In genomic region chr22:19723165-19723989, GRCh38 we compare ENCODE assay signal across 1 cellular context.
TF ChIP-seq lines count a peak whose summit lies in the region.

TSS of gene GP1BB (plus strand) at chr22:19723539. CDS start at chr22:19723570, 31 bp downstream.

TF ChIP-seq in K562, 482 proteins besides CTCF, POLR2A, EP300 and RAD21 (continued from another document and continues in another):
- TF ChIP-seq ERF (CRISPR knock-in tag; IDR thresholded peaks at IDR 0.05) (no peak), ZBTB5 (IDR thresholded peaks at IDR 0.05) (peak; percentile 6; the same call in 1 of the 2 replicates), RFX7 (CRISPR knock-in tag; IDR thresholded peaks at IDR 0.05) (peak; percentile 87; the same call in 1 of the 2 replicates), ZNF583 (CRISPR knock-in tag; IDR thresholded peaks at IDR 0.05) (no peak), ARID3A (IDR thresholded peaks at IDR 0.05; ENCODE audit: borderline replicate concordance, low read depth, low read length) (peak; percentile 93; the same call in 1 of the 2 replicates), ZNF316 (IDR thresholded peaks at IDR 0.05) (no peak), ZBTB2 (IDR thresholded peaks at IDR 0.05) (peak; percentile 96), BRF1 (IDR thresholded peaks at IDR 0.05; ENCODE audit: borderline replicate concordance, extremely low read depth, insufficient read length) (no peak), XRCC3 (IDR thresholded peaks at IDR 0.05) (no peak), HBP1 (CRISPR knock-in tag; IDR thresholded peaks at IDR 0.05) (no peak), SMARCE1 (IDR thresholded peaks at IDR 0.05) (no peak), ZNF41 (CRISPR knock-in tag; conservative IDR thresholded peaks at IDR 0.05) (no peak), ZC3H8 (IDR thresholded peaks at IDR 0.05) (peak; percentile 80), ATF6 (CRISPR knock-in tag; IDR thresholded peaks at IDR 0.05) (no peak), PHB (CRISPR knock-in tag; IDR thresholded peaks at IDR 0.05) (no peak), MEIS2 (IDR thresholded peaks at IDR 0.05; ENCODE audit: partially characterized antibody) (no peak), ZNF23 (CRISPR knock-in tag; IDR thresholded peaks at IDR 0.05) (no peak), NR2F6 (CRISPR knock-in tag; IDR thresholded peaks at IDR 0.05) (no peak), MBD1 (CRISPR knock-in tag; IDR thresholded peaks at IDR 0.05) (no peak), PHB2 (IDR thresholded peaks at IDR 0.05; ENCODE audit: low read depth) (peak; percentile 95), FOSL1 (tag; conservative IDR thresholded peaks at IDR 0.05) (no peak), ASH1L (IDR thresholded peaks at IDR 0.05; ENCODE audit: borderline replicate concordance, low read depth, partially characterized antibody) (no peak), POLR2H (tag; IDR thresholded peaks at IDR 0.05; ENCODE audit: low read depth) (no peak), MXI1 (IDR thresholded peaks at IDR 0.05; ENCODE audit: low read depth, low read length) (peak; percentile 96), HCFC1 (IDR thresholded peaks at IDR 0.05; ENCODE audit: low read depth, low read length) (peak; percentile 70), BACH1 (tag; IDR thresholded peaks at IDR 0.05) (no peak), ZNF280A (IDR thresholded peaks at IDR 0.05; ENCODE audit: low read depth, partially characterized antibody) (no peak), FUS (optimal IDR thresholded peaks at IDR 0.05; ENCODE audit: low read depth, low read length) (peak; percentile 100), SOX6 (IDR thresholded peaks at IDR 0.05) (no peak), RHOXF2B (CRISPR knock-in tag; conservative IDR thresholded peaks at IDR 0.05) (peak; percentile 90), HNRNPL (IDR thresholded peaks at IDR 0.05; ENCODE audit: low read depth, low read length) (peak; percentile 99), KLF6 (CRISPR knock-in tag; IDR thresholded peaks at IDR 0.05; ENCODE audit: borderline replicate concordance) (no peak), ZNF444 (CRISPR knock-in tag; IDR thresholded peaks at IDR 0.05) (no peak), SNAPC5 (CRISPR knock-in tag; IDR thresholded peaks at IDR 0.05) (no peak), MCM5 (IDR thresholded peaks at IDR 0.05; ENCODE audit: low read depth) (no peak), KHSRP (IDR thresholded peaks at IDR 0.05) (peak; percentile 61), NFIX (CRISPR knock-in tag; IDR thresholded peaks at IDR 0.05; ENCODE audit: low read depth) (no peak), EHMT2 (IDR thresholded peaks at IDR 0.05) (no peak), ZNF655 (CRISPR knock-in tag; IDR thresholded peaks at IDR 0.05) (no peak), POLR2G (IDR thresholded peaks at IDR 0.05; ENCODE audit: low read depth, low read length) (peak; percentile 92), NR0B1 (IDR thresholded peaks at IDR 0.05; ENCODE audit: partially characterized antibody) (no peak), GTF3C2 (IDR thresholded peaks at IDR 0.05; ENCODE audit: borderline replicate concordance, extremely low read depth, insufficient read length) (no peak)
